Comparison of ENCODE assay signal across 11 cellular contexts in the genomic region with DNA sequence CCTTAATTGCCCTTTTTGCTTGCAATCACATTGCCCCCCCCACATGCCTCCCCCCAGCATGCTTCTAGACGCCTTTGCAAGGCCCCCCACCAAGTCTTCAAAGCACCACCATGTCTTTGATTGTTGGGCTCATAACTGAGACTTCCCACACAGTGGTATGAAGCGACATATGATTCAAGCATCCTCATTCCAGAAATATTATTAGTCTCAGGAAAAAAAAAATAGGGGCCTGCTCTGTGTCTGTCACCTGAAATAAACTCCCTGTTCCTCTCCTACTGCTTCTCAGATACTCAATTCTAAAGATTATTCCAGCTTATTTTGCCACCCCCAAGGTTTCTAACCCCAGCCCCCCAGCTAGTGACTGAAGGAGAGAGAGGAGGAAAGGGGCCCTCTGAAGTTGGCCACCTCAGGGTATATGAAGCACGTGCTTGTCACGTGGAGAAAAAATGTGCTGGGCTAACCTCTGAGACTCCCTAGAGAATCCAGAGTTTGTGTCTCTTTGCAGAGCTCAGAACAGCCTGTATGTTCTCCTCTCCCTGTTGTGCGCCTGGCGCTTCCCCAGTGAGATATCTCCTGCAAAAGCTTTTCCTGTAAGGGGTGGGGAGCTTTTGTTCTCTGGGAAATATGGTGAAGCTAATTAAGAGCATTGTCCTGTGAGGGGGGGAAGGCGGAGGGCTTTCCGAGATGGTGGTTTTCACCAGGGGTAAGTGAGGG. TPM values are rescaled to one million over a fixed set of nuclear protein-coding genes. Genes with fewer than 3 reads are reported as not detected.
DNase-seq lines count a peak whose midpoint lies in the region; ATAC-seq and TF ChIP-seq lines count a peak whose summit lies in the region.
"Had no signal": no experiment of that assay in that cellular context is flagged by ENCODE, and none has a peak within 500 bp of the region (broad histone marks: within the 10 kb centered on the region; RNA-seq: fewer than 3 reads in every experiment).

No MANE protein-coding gene starts in this region.

- H3K9me3 Mint-ChIP-seq in natural killer cell = no peaks in the 10 kb centered on the region
- no peaks in the 10 kb centered on the region for H3K9me3 Mint-ChIP-seq in activated CD8-positive, alpha-beta memory T cell treated with anti-CD3 and anti-CD28 coated beads, Interleukin-2, amount 10 ng/mL, durations not matched to agents 7 days and 5 days (ENCODE audit: low read depth)

- peak; percentile 12 for ATAC-seq in esophagus mucosa
- ATAC-seq in natural killer cell = no peak
- ATAC-seq in activated CD8-positive, alpha-beta memory T cell treated with anti-CD3 and anti-CD28 coated beads, Interleukin-2, amount 10 ng/mL, durations not matched to agents 7 days and 5 days = no peak

- no peak overlapping the region for H3K27ac Mint-ChIP-seq in natural killer cell
- H3K27ac Mint-ChIP-seq in activated CD8-positive, alpha-beta memory T cell treated with anti-CD3 and anti-CD28 coated beads, Interleukin-2, amount 10 ng/mL, durations not matched to agents 7 days and 5 days = no peak overlapping the region
- H3K27ac Mint-ChIP-seq: activated CD4-positive, alpha-beta memory T cell treated with anti-CD3 and anti-CD28 coated beads for 36 hours had no signal

- no peak for TF ChIP-seq CTCF in natural killer cell (IDR thresholded peaks at IDR 0.05)

- intact Hi-C loops in natural killer cell (cut with micrococcal nuclease) = no loop called here

- H3K4me3 Mint-ChIP-seq in natural killer cell = no peak overlapping the region
- H3K4me3 Mint-ChIP-seq in activated CD8-positive, alpha-beta memory T cell treated with anti-CD3 and anti-CD28 coated beads, Interleukin-2, amount 10 ng/mL, durations not matched to agents 7 days and 5 days = no peak overlapping the region
- H3K4me3 Mint-ChIP-seq: activated CD4-positive, alpha-beta memory T cell treated with anti-CD3 and anti-CD28 coated beads for 36 hours had no signal

- CTCF ChIA-PET in activated CD8-positive, alpha-beta memory T cell treated with anti-CD3 and anti-CD28 coated beads, Interleukin-2, amount 10 ng/mL, durations not matched to agents 7 days and 5 days (lab: Charles Lee) = no interaction called here

- H3K27me3 Mint-ChIP-seq in natural killer cell (ENCODE audit: low read depth in 2 of 2) = no peaks in the 10 kb centered on the region
- no peaks in the 10 kb centered on the region for H3K27me3 Mint-ChIP-seq in activated CD8-positive, alpha-beta memory T cell treated with anti-CD3 and anti-CD28 coated beads, Interleukin-2, amount 10 ng/mL, durations not matched to agents 7 days and 5 days
- H3K27me3 Mint-ChIP-seq: activated CD4-positive, alpha-beta memory T cell treated with anti-CD3 and anti-CD28 coated beads for 36 hours had no signal

- H3K36me3 Mint-ChIP-seq in natural killer cell = no peaks in the 10 kb centered on the region
- no peaks in the 10 kb centered on the region for H3K36me3 Mint-ChIP-seq in activated CD8-positive, alpha-beta memory T cell treated with anti-CD3 and anti-CD28 coated beads, Interleukin-2, amount 10 ng/mL, durations not matched to agents 7 days and 5 days
- H3K36me3 Mint-ChIP-seq: activated CD4-positive, alpha-beta memory T cell treated with anti-CD3 and anti-CD28 coated beads for 36 hours had no signal

- H3K4me1 Mint-ChIP-seq in natural killer cell = no peaks in the 10 kb centered on the region
- no peaks in the 10 kb centered on the region for H3K4me1 Mint-ChIP-seq in activated CD8-positive, alpha-beta memory T cell treated with anti-CD3 and anti-CD28 coated beads, Interleukin-2, amount 10 ng/mL, durations not matched to agents 7 days and 5 days

- peak; percentile 18 for DNase-seq in A172 (ENCODE audit: low spot score)
- peak; percentile 68 for DNase-seq in NCI-H69 (lab: John Stamatoyannopoulos, UW)
- peak; percentile 43 for DNase-seq in mucosa of gallbladder (ENCODE audit: low spot score)
- no peak for DNase-seq in natural killer cell
- DNase-seq in stimulated activated naive CD4-positive, alpha-beta T cell treated with Interleukin-2 at 50 U/mL for 16 hours (lab: John Stamatoyannopoulos, UW) = no peak
- no peak for DNase-seq in medulla oblongata (ENCODE audit: extremely low spot score)
- DNase-seq in activated CD8-positive, alpha-beta memory T cell treated with anti-CD3 and anti-CD28 coated beads, Interleukin-2, amount 10 ng/mL, durations not matched to agents 7 days and 5 days = no peak
- DNase-seq: activated CD4-positive, alpha-beta memory T cell treated with anti-CD3 and anti-CD28 coated beads for 36 hours; MG63; stimulated activated CD8-positive, alpha-beta memory T cell treated with anti-CD3 and anti-CD28 coated beads, Interleukin-4, amount 100 ng/mL, for 48 hours had no signal

RNA-seq across cellular contexts. Expression of gene RASAL2, which starts 35.9 kb away (rescaled TPM):
- 18.7 and 23.8 TPM in 2 replicates for total RNA-seq in A172 (2014; rRNA removed; shearing (Covaris generic))
- 19.2 TPM for total RNA-seq in esophagus mucosa
- 26.7 TPM for total RNA-seq in mucosa of gallbladder
- under 1 TPM in 2 of 3 donors, not detected in 1; 0.16 to 0.23 TPM for total RNA-seq in natural killer cell
- not detected for total RNA-seq in activated CD8-positive, alpha-beta memory T cell treated with anti-CD3 and anti-CD28 coated beads, Interleukin-2, amount 10 ng/mL, durations not matched to agents 7 days and 5 days
- total RNA-seq: activated CD4-positive, alpha-beta memory T cell treated with anti-CD3 and anti-CD28 coated beads for 36 hours had no signal

Comparison
In these comparisons a context has a peak if more than half of its experiments do, and no peak if none do; other contexts are left out.
1. DNase-seq: peak in A172 (single experiment), NCI-H69 (single experiment) and mucosa of gallbladder (single experiment); none in natural killer cell (single experiment), stimulated activated naive CD4-positive, alpha-beta T cell treated with Interleukin-2 at 50 U/mL for 16 hours (single experiment), medulla oblongata (single experiment) and activated CD8-positive, alpha-beta memory T cell treated with anti-CD3 and anti-CD28 coated beads, Interleukin-2, amount 10 ng/mL, durations not matched to agents 7 days and 5 days (single experiment).
2. RNA of gene RASAL2, which starts 35.9 kb away (total RNA-seq): 26.7 TPM in mucosa of gallbladder (single experiment), 19.2 TPM in esophagus mucosa (single experiment) and 18.7 to 23.8 TPM in A172; 0.16 to 0.23 TPM in natural killer cell and not detected in activated CD8-positive, alpha-beta memory T cell treated with anti-CD3 and anti-CD28 coated beads, Interleukin-2, amount 10 ng/mL, durations not matched to agents 7 days and 5 days; every median in the first group is over 10 times any median in the second.